ENCODE assay signal across 8 cellular contexts in the genomic region with DNA sequence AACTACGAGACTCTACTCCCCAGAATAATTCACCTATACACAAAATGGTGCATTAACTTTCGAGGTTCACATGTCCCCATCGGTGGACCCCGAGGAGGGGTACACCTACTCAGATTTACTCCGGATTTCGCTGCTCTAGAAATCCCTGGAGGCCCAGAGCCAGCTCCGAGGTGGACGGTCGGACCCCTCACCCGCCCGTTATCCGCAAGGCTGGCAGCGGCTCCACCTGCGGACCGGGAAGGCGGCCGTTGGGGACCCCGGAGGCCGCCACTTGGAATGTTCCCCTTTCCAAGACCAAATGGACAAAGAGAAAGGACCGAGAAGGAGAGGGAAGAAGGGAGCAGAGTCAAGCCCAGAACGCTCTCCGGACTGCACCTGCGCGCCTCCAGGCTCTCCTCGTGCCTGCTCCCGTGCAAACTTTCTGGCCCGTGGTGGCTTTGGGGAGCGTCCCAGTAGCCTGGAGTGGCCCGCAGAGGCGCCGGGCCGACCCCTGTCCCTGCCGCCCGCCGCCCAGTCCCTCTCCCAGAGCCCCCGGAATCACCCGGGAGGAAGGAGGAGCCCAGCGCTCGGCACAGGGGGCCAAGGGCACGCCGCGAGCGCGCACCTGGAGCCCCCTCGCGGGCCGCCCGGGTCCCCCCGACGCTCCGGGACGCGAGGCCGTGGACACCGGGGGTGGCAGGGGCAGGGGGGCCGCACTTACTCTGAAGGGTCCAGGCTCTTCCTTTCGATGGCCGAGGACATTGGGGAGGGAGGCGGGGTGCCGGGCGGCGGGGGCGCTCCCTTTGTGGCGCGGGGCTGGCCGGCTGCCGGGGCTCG. TPM values are rescaled to one million over a fixed set of nuclear protein-coding genes. Genes with fewer than 3 reads are reported as not detected.
A peak's percentile ranks its signal among the peaks of the same experiment; 100 is the strongest.
DNase-seq lines count a peak whose midpoint lies in the region; ATAC-seq and TF ChIP-seq lines count a peak whose summit lies in the region.

No MANE protein-coding gene starts in this region.

- H3K4me1 ChIP-seq in cardiac muscle cell (ENCODE audit: low read depth) = no peaks in the 10 kb centered on the region

- H3K27me3 ChIP-seq in cardiac muscle cell = peaks cover 62% of the 10 kb centered on the region
- H3K27me3 ChIP-seq in WERI-Rb-1 (ENCODE audit: insufficient read depth, low read depth, severe bottlenecking) = no peaks in the 10 kb centered on the region

- TF ChIP-seq CTCF in cardiac muscle cell (IDR thresholded peaks at IDR 0.05; ENCODE audit: low read depth, low read length) (no peak), WERI-Rb-1 (IDR thresholded peaks at IDR 0.05; ENCODE audit: low read depth, low read length) (no peak)

- intact Hi-C loops in left ventricle myocardium superior (cut with micrococcal nuclease) = no loop called here

- DNase-seq in cardiac muscle cell (ENCODE audit: low read depth in 1 of 2, low spot score in 1 of 2) = peak in 1 of 2 donors; percentile 31
- no peak for DNase-seq in left ventricle myocardium superior
- DNase-seq in WERI-Rb-1 = no peak
- peak; percentile 9 for DNase-seq in stimulated activated naive CD8-positive, alpha-beta T cell treated with anti-CD3 and anti-CD28 coated beads, Interleukin-15, Interleukin-2, amounts not matched to agents 100 U/mL and 50 U/mL, for 24 hours
- DNase-seq in NCI-H187 (lab: John Stamatoyannopoulos, UW) = no peak
- no peak for DNase-seq in middle frontal gyrus (ENCODE audit: extremely low spot score, low spot score)

- H3K9me3 ChIP-seq in cardiac muscle cell (ENCODE audit: low read depth) (no peaks in the 10 kb centered on the region), WERI-Rb-1 (ENCODE audit: severe bottlenecking) (no peaks in the 10 kb centered on the region), iPS-18c (ENCODE audit: control insufficient read depth, insufficient read depth, low read length) (peaks cover 2% of the 10 kb centered on the region)

- H3K4me3 ChIP-seq in cardiac muscle cell (peak overlapping the region; percentile 63), WERI-Rb-1 (ENCODE audit: low read depth, low read length) (peak overlapping the region; percentile 65), iPS-18c (ENCODE audit: insufficient read depth, low read depth, low read length) (peak overlapping the region; percentile 65)

- H3K27ac ChIP-seq in cardiac muscle cell (no peak overlapping the region), WERI-Rb-1 (no peak overlapping the region; the same call in 1 of the 2 replicates)

- no peak for ATAC-seq in left ventricle myocardium superior
- peak; percentile 15 for ATAC-seq in stimulated activated naive CD8-positive, alpha-beta T cell treated with anti-CD3 and anti-CD28 coated beads, Interleukin-15, Interleukin-2, amounts not matched to agents 100 U/mL and 50 U/mL, for 24 hours
- ATAC-seq in HG02938 (IDR thresholded peaks at IDR 0.05; ENCODE audit: unreplicated experiment) = no peak

- H3K36me3 ChIP-seq in cardiac muscle cell (no peaks in the 10 kb centered on the region), WERI-Rb-1 (no peaks in the 10 kb centered on the region)

RNA-seq across cellular contexts. Expression of gene LMO2, which starts 23.0 kb away (rescaled TPM):
- 25.6 and 28.6 TPM in 2 replicates for total RNA-seq in cardiac muscle cell
- 27.7 and 33.4 TPM in 2 replicates for polyA plus RNA-seq in cardiac muscle cell
- 10.9 TPM for total RNA-seq in left ventricle myocardium superior
